In genomic region chr14:101894365-101895113, GRCh38 we compare ENCODE assay signal across 15 cellular contexts.
A peak's percentile ranks its signal among the peaks of the same experiment; 100 is the strongest.
DNase-seq lines count a peak whose midpoint lies in the region; ATAC-seq, FAIRE-seq and TF ChIP-seq lines count a peak whose summit lies in the region.
"Had no signal": no experiment of that assay in that cellular context is flagged by ENCODE, and none has a peak within 500 bp of the region (broad histone marks: within the 10 kb centered on the region; RNA-seq: fewer than 3 reads in every experiment).

No MANE protein-coding gene starts in this region.

- ATAC-seq in stimulated activated naive CD8-positive, alpha-beta T cell treated with anti-CD3 and anti-CD28 coated beads, Interleukin-15, Interleukin-2, amounts not matched to agents 100 U/mL and 50 U/mL, for 24 hours = no peak
- ATAC-seq in left colon (peak; percentile 88), GM21447 (IDR thresholded peaks at IDR 0.05; ENCODE audit: unreplicated experiment) (no peak), HG02623 (IDR thresholded peaks at IDR 0.05; ENCODE audit: unreplicated experiment) (no peak)
- ATAC-seq: K562 had no signal

- no peak overlapping the region for H3K4me3 ChIP-seq in small intestine (ENCODE audit: low read depth in 1 of 2, low read length in 2 of 2)
- no peak overlapping the region for H3K4me3 ChIP-seq in left ventricle myocardium inferior
- H3K4me3 ChIP-seq: K562 had no signal

- no peak for FAIRE-seq in small intestine (lab: Jason Lieb, UNC)
- FAIRE-seq: K562 had no signal

- intact Hi-C loops in left colon (cut with DNase I, micrococcal nuclease) = no loop called here
- intact Hi-C loops in left ventricle myocardium inferior (cut with micrococcal nuclease) = no loop called here

- TF ChIP-seq CTCF in left ventricle myocardium inferior (IDR thresholded peaks at IDR 0.05; ENCODE audit: borderline replicate concordance) = no peak

- H3K27me3 ChIP-seq in small intestine (ENCODE audit: control insufficient read depth in 2 of 2, insufficient read depth in 2 of 2, low read length in 2 of 2) = no peaks in the 10 kb centered on the region
- no peaks in the 10 kb centered on the region for H3K27me3 ChIP-seq in left ventricle myocardium inferior (ENCODE audit: low read depth)

- peaks cover 58% of the 10 kb centered on the region for H3K36me3 Mint-ChIP-seq in stimulated activated naive CD8-positive, alpha-beta T cell treated with anti-CD3 and anti-CD28 coated beads, Interleukin-15, Interleukin-2, amounts not matched to agents 100 ng/mL and 50 ng/mL, for 24 hours (ENCODE audit: low read depth)

- peaks cover 12 to 15% of the 10 kb centered on the region in 2 donors for H3K36me3 ChIP-seq in small intestine (ENCODE audit: control insufficient read depth in 2 of 2, insufficient read depth in 2 of 2, low read length in 2 of 2)
- H3K36me3 ChIP-seq in left ventricle myocardium inferior = peaks cover 81% of the 10 kb centered on the region

- no peak overlapping the region for H3K27ac ChIP-seq in small intestine (ENCODE audit: low read depth in 1 of 2, low read length in 1 of 2)
- H3K27ac ChIP-seq in left ventricle myocardium inferior (replicated peaks) = no peak overlapping the region
- H3K27ac ChIP-seq: 22Rv1 had no signal

- peak overlapping the region; percentile 21 for H3K27ac Mint-ChIP-seq in stimulated activated naive CD8-positive, alpha-beta T cell treated with anti-CD3 and anti-CD28 coated beads, Interleukin-15, Interleukin-2, amounts not matched to agents 100 ng/mL and 50 ng/mL, for 24 hours
- H3K27ac Mint-ChIP-seq: H9 had no signal

- no peaks in the 10 kb centered on the region for H3K9me3 Mint-ChIP-seq in stimulated activated naive CD8-positive, alpha-beta T cell treated with anti-CD3 and anti-CD28 coated beads, Interleukin-15, Interleukin-2, amounts not matched to agents 100 ng/mL and 50 ng/mL, for 24 hours
- H3K9me3 Mint-ChIP-seq: CD8-positive, alpha-beta memory T cell; H9 had no signal

- DNase-seq in stimulated activated naive CD8-positive, alpha-beta T cell treated with anti-CD3 and anti-CD28 coated beads, Interleukin-15, Interleukin-2, amounts not matched to agents 100 U/mL and 50 U/mL, for 24 hours = no peak
- DNase-seq in left colon (no peak), small intestine (peak; percentile 38), left ventricle myocardium inferior (no peak)
- DNase-seq: Caco-2; CD8-positive, alpha-beta memory T cell; DND-41; GF-D8; GOT3; H9 had no signal

- H3K27me3 Mint-ChIP-seq in stimulated activated naive CD8-positive, alpha-beta T cell treated with anti-CD3 and anti-CD28 coated beads, Interleukin-15, Interleukin-2, amounts not matched to agents 100 ng/mL and 50 ng/mL, for 24 hours = no peaks in the 10 kb centered on the region
- H3K27me3 Mint-ChIP-seq: CD8-positive, alpha-beta memory T cell had no signal

- no peak overlapping the region for H3K4me3 Mint-ChIP-seq in stimulated activated naive CD8-positive, alpha-beta T cell treated with anti-CD3 and anti-CD28 coated beads, Interleukin-15, Interleukin-2, amounts not matched to agents 100 ng/mL and 50 ng/mL, for 24 hours
- H3K4me3 Mint-ChIP-seq: H9 had no signal

- 25 to 68% (median 51%) methylated on average over 12 of the region's 12 CpGs for WGBS in small intestine, 3 donors

- no peaks in the 10 kb centered on the region for H3K4me1 Mint-ChIP-seq in stimulated activated naive CD8-positive, alpha-beta T cell treated with anti-CD3 and anti-CD28 coated beads, Interleukin-15, Interleukin-2, amounts not matched to agents 100 ng/mL and 50 ng/mL, for 24 hours (ENCODE audit: low read depth)
- H3K4me1 Mint-ChIP-seq: H9 had no signal

- H3K4me1 ChIP-seq in small intestine (ENCODE audit: control insufficient read depth in 2 of 2, insufficient read depth in 1 of 2, low read depth in 1 of 2, low read length in 1 of 2) (no peaks in the 10 kb centered on the region), left ventricle myocardium inferior (no peaks in the 10 kb centered on the region)
- H3K4me1 ChIP-seq: Caco-2 had no signal

- no peaks in the 10 kb centered on the region for H3K9me3 ChIP-seq in small intestine (ENCODE audit: control insufficient read depth, low read depth)
- H3K9me3 ChIP-seq in left ventricle myocardium inferior (replicated peaks) = no peaks in the 10 kb centered on the region
- H3K9me3 ChIP-seq: Caco-2 had no signal
